8 cellular contexts compared by ENCODE assay signal in the genomic region with DNA sequence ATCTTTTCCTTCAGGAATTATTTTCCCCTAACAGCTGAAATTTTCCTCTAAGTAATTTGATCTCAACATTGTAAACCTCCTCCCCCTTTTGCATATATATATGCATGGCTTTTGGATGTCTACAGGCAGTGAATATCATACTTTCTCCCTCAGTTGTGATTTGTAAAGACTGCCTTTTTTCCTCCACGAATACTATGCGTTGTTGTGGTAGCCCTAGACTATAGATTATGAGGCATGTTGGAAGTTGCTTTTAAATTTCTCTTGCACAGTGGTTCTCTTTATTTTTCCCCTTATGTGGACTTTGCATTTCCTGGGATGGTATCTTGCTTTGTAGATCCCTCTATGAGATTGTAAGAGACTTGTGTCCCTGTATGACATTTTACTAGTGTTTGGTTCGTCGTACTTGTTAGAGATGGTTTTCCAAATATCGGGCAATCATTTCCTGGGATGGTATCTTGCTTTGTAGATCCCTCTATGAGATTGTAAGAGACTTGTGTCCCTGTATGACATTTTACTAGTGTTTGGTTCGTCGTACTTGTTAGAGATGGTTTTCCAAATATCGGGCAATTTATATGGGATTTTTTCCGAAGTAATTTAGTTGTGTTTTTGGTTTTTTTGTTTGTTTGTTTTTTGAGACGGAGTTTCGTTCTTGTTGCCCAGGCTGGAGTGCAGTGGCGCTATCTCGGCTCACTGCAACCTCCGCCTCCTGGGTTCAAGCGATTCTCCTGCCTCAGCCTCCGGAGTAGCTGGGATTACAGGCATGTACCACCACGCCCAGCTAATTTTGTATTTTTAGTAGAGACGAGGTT. TPM values are rescaled to one million over a fixed set of nuclear protein-coding genes. Genes with fewer than 3 reads are reported as not detected.
DNase-seq lines count a peak whose midpoint lies in the region; ATAC-seq, FAIRE-seq and TF ChIP-seq lines count a peak whose summit lies in the region.
"Not testable (repeated sequence)": the region's sequence is repeated elsewhere in the genome, so short reads cannot be mapped to it uniquely, and the experiment has no call there.

No MANE protein-coding gene starts in this region.

- TF ChIP-seq EP300 in A549 (IDR thresholded peaks at IDR 0.05) = not testable (repeated sequence)

- H3K4me1 ChIP-seq in A549 (peaks cover 43% of the 10 kb centered on the region), cardiac muscle cell (ENCODE audit: low read depth) (peaks cover 25% of the 10 kb centered on the region), muscle layer of colon (ENCODE audit: insufficient read depth, low read length) (peaks cover 38% of the 10 kb centered on the region), skeletal muscle satellite cell (ENCODE audit: control insufficient read depth, insufficient read depth, low read length) (peaks cover 49% of the 10 kb centered on the region)

- H3K9me3 Mint-ChIP-seq in activated CD4-positive, alpha-beta memory T cell treated with anti-CD3 and anti-CD28 coated beads, Interleukin-2, amount 10 ng/mL, durations not matched to agents 7 days and 5 days = not testable (repeated sequence)

- H3K27ac ChIP-seq in A549 (peak overlapping the region; percentile 88 to 99), cardiac muscle cell (peak overlapping the region; percentile 89)
- not testable (repeated sequence) for H3K27ac ChIP-seq in muscle layer of colon (ENCODE audit: low read depth, low read length)

- TF ChIP-seq POLR2A in A549 (IDR thresholded peaks at IDR 0.05; ENCODE audit: low read length) = not testable (repeated sequence)

- not testable (repeated sequence) for ATAC-seq in A549

- H3K36me3 Mint-ChIP-seq in activated CD4-positive, alpha-beta memory T cell treated with anti-CD3 and anti-CD28 coated beads, Interleukin-2, amount 10 ng/mL, durations not matched to agents 7 days and 5 days (ENCODE audit: low read depth) = peaks cover 17% of the 10 kb centered on the region

- 80% methylated on average over 18 of the region's 18 CpGs for WGBS in A549 (ENCODE audit: missing lambda C conversion rate)

- peaks cover 41% of the 10 kb centered on the region for H3K4me1 Mint-ChIP-seq in activated CD4-positive, alpha-beta memory T cell treated with anti-CD3 and anti-CD28 coated beads, Interleukin-2, amount 10 ng/mL, durations not matched to agents 7 days and 5 days

- H3K36me3 ChIP-seq in cardiac muscle cell; muscle layer of colon (ENCODE audit: insufficient read depth, low read length); skeletal muscle satellite cell (ENCODE audit: insufficient read depth, low read length): not testable (repeated sequence)

- peak overlapping the region; percentile 96 for H3K4me3 Mint-ChIP-seq in activated CD4-positive, alpha-beta memory T cell treated with anti-CD3 and anti-CD28 coated beads, Interleukin-2, amount 10 ng/mL, durations not matched to agents 7 days and 5 days

- FAIRE-seq in A549 (lab: Jason Lieb, UNC) = peak; percentile 59
- FAIRE-seq in GM18507 (lab: Jason Lieb, UNC) = peak; percentile 46

- H3K27ac Mint-ChIP-seq in activated CD4-positive, alpha-beta memory T cell treated with anti-CD3 and anti-CD28 coated beads, Interleukin-2, amount 10 ng/mL, durations not matched to agents 7 days and 5 days = not testable (repeated sequence)

- H3K9ac ChIP-seq in muscle layer of colon (ENCODE audit: low read length) (peak overlapping the region; percentile 94), skeletal muscle satellite cell (ENCODE audit: low read depth, low read length) (peak overlapping the region; percentile 98)

- CTCF ChIA-PET in A549 (lab: Yijun Ruan, JAX) = not testable (repeated sequence)
- CTCF ChIA-PET in activated CD4-positive, alpha-beta memory T cell treated with anti-CD3 and anti-CD28 coated beads, Interleukin-2, amount 10 ng/mL, durations not matched to agents 7 days and 5 days (lab: Charles Lee) = interaction anchor here (0.7 to 1.4 kb wide), 3 partner anchors 104 to 231 kb away, joined by 3 read pairs; no protein-coding TSS in a partner anchor

- not testable (repeated sequence) for TF ChIP-seq CTCF in A549 (IDR thresholded peaks at IDR 0.05); cardiac fibroblast (IDR thresholded peaks at IDR 0.05; ENCODE audit: low read depth, low read length); cardiac muscle cell (IDR thresholded peaks at IDR 0.05; ENCODE audit: low read depth, low read length)

- H3K27me3 ChIP-seq in cardiac muscle cell; muscle layer of colon (ENCODE audit: control insufficient read depth in 1 of 2, insufficient read depth in 2 of 2, low read length in 2 of 2); skeletal muscle satellite cell (ENCODE audit: control insufficient read depth, insufficient read depth, low read length): not testable (repeated sequence)

- H3K4me2 ChIP-seq in A549 (peak overlapping the region; percentile 91), skeletal muscle satellite cell (ENCODE audit: low read length) (peak overlapping the region; percentile 93)

- H3K27me3 Mint-ChIP-seq in activated CD4-positive, alpha-beta memory T cell treated with anti-CD3 and anti-CD28 coated beads, Interleukin-2, amount 10 ng/mL, durations not matched to agents 7 days and 5 days = not testable (repeated sequence)

- not testable (repeated sequence) for TF ChIP-seq RAD21 in A549 (conservative IDR thresholded peaks at IDR 0.05 in 1 of 2, IDR thresholded peaks at IDR 0.05 in 1 of 2)

- not testable (repeated sequence) for H3K9me3 ChIP-seq in A549; cardiac muscle cell (ENCODE audit: low read depth); muscle layer of colon (ENCODE audit: low read length); skeletal muscle satellite cell (replicated peaks; ENCODE audit: low read length)

- DNase-seq in A549 (ENCODE audit: low read depth in 1 of 2, low spot score in 1 of 2); GM18507 (ENCODE audit: extremely low spot score, insufficient read length, low read depth); activated CD4-positive, alpha-beta memory T cell treated with anti-CD3 and anti-CD28 coated beads, Interleukin-2, amount 10 ng/mL, durations not matched to agents 7 days and 5 days; cardiac fibroblast (ENCODE audit: low read depth in 2 of 2): not testable (repeated sequence)
- DNase-seq in NCI-H510A treated with DMSO at 0.1 percent for 48 hours (lab: John Stamatoyannopoulos, UW) (peak; percentile 31), cardiac muscle cell (ENCODE audit: low read depth in 1 of 2, low spot score in 1 of 2) (peak in 1 of 2 donors; percentile 4)

- peak overlapping the region; percentile 79 for H3K4me3 ChIP-seq in A549
- H3K4me3 ChIP-seq in cardiac fibroblast (replicated peaks in 1 of 2; ENCODE audit: low read depth in 2 of 2, low read length in 2 of 2) = peak overlapping the region; percentile 92 to 97
- H3K4me3 ChIP-seq in cardiac muscle cell = peak overlapping the region; percentile 77
- H3K4me3 ChIP-seq in muscle layer of colon (ENCODE audit: low read depth in 1 of 2, low read length in 2 of 2) = peak overlapping the region; percentile 82 to 96
- peak overlapping the region; percentile 93 for H3K4me3 ChIP-seq in skeletal muscle satellite cell (ENCODE audit: low read length)

- POLR2A ChIA-PET in A549 (lab: Yijun Ruan, JAX) = not testable (repeated sequence)
- POLR2A ChIA-PET in activated CD4-positive, alpha-beta memory T cell treated with anti-CD3 and anti-CD28 coated beads, Interleukin-2, amount 10 ng/mL, durations not matched to agents 7 days and 5 days (lab: Charles Lee) = interaction anchor here (0.8 to 1.9 kb wide), 7 partner anchors 15 to 257 kb away, joined by 3 to 9 read pairs (median 4); a partner anchor contains a TSS

RNA-seq across cellular contexts. Expression of a gene that starts 2.0 kb away (rescaled TPM):
- polyA plus RNA-seq in A549 (2011; rRNA removed) = 50.0 and 58.5 TPM in 2 replicates
- polyA plus RNA-seq in A549 (2012; cell fraction: cytosol; rRNA removed) = 13.3 and 15.2 TPM in 2 replicates
- 8.6 and 13.4 TPM in 2 replicates for polyA plus RNA-seq in A549 (2012; cell fraction: nucleus; rRNA removed)
- 30.2 to 32.2 TPM (median 31.9 TPM) in 3 replicates for polyA plus RNA-seq in A549 (2017; fragmentation: RNase III; extraction: RNeasy Plus Mini Kit Qiagen cat#74134 plus additional on column Dnase treatment)
- 95.7 and 103 TPM in 2 replicates for polyA minus RNA-seq in A549 (2011; rRNA and poly(A)+ RNA removed)
- total RNA-seq in activated CD4-positive, alpha-beta memory T cell treated with anti-CD3 and anti-CD28 coated beads, Interleukin-2, amount 10 ng/mL, durations not matched to agents 7 days and 5 days = 10 to 100 TPM; 34.1 to 39.3 TPM
- total RNA-seq in cardiac muscle cell = 24.4 and 30.3 TPM in 2 replicates
- polyA plus RNA-seq in cardiac muscle cell = 33.2 and 44.7 TPM in 2 replicates
- total RNA-seq in skeletal muscle satellite cell (2012; rRNA removed) = 47.9 and 55.0 TPM in 2 replicates

RNA-seq across cellular contexts. Expression of a gene that starts 2.3 kb away (rescaled TPM):
- polyA plus RNA-seq in A549 (2011; rRNA removed) (128 and 155 TPM in 2 replicates), A549 (2017; fragmentation: RNase III; extraction: RNeasy Plus Mini Kit Qiagen cat#74134 plus additional on column Dnase treatment) (157 to 159 TPM (median 158 TPM) in 3 replicates), cardiac muscle cell (86.8 and 108 TPM in 2 replicates)
- 97.2 and 103 TPM in 2 replicates for polyA plus RNA-seq in A549 (2012; cell fraction: cytosol; rRNA removed)
- polyA plus RNA-seq in A549 (2012; cell fraction: nucleus; rRNA removed) = 192 and 222 TPM in 2 replicates
- polyA minus RNA-seq in A549 (2011; rRNA and poly(A)+ RNA removed) = 98.7 and 122 TPM in 2 replicates
- total RNA-seq in activated CD4-positive, alpha-beta memory T cell treated with anti-CD3 and anti-CD28 coated beads, Interleukin-2, amount 10 ng/mL, durations not matched to agents 7 days and 5 days = 100 to 1,000 TPM; 112 to 115 TPM
- total RNA-seq in cardiac muscle cell = 70.4 and 73.6 TPM in 2 replicates
- 65.5 and 92.5 TPM in 2 replicates for total RNA-seq in skeletal muscle satellite cell (2012; rRNA removed)

RNA-seq across cellular contexts. Expression of a gene that starts 57.0 kb away (rescaled TPM):
- polyA plus RNA-seq in A549 (2011; rRNA removed) (117 and 126 TPM in 2 replicates), A549 (2017; fragmentation: RNase III; extraction: RNeasy Plus Mini Kit Qiagen cat#74134 plus additional on column Dnase treatment) (64.0 to 68.7 TPM (median 67.0 TPM) in 3 replicates), cardiac muscle cell (128 and 144 TPM in 2 replicates)
- polyA plus RNA-seq in A549 (2012; cell fraction: cytosol; rRNA removed) = 49.9 and 58.2 TPM in 2 replicates
- 20.2 and 31.0 TPM in 2 replicates for polyA plus RNA-seq in A549 (2012; cell fraction: nucleus; rRNA removed)
- polyA minus RNA-seq in A549 (2011; rRNA and poly(A)+ RNA removed) = 48.8 and 54.9 TPM in 2 replicates
- 10 to 100 TPM; 32.8 to 32.9 TPM for total RNA-seq in activated CD4-positive, alpha-beta memory T cell treated with anti-CD3 and anti-CD28 coated beads, Interleukin-2, amount 10 ng/mL, durations not matched to agents 7 days and 5 days
- total RNA-seq in cardiac muscle cell = 72.7 and 107 TPM in 2 replicates
- 85.7 and 104 TPM in 2 replicates for total RNA-seq in skeletal muscle satellite cell (2012; rRNA removed)
